In the genomic region with DNA sequence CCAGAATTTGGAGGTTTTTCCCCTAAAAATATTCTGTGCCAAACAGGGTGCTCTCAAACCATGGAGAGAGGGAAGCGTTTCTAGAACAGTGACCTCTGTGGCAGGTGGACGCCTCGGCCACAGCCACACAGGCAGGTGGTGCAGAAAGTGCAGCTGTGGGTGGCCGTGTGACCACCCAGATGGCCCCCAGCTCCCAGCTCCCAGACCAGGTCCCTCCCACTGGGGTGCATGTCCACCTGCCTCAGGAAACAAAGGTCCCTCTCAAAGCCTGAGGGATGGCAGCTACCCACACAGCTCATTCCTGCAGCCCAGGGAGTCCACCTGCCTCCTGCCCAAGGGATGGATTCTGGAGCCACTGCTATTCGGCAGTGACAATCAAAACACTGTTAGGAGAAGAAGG, we compare ENCODE assay signal across 26 cellular contexts.
DNase-seq lines count a peak whose midpoint lies in the region; ATAC-seq and TF ChIP-seq lines count a peak whose summit lies in the region.
"Had no signal": no experiment of that assay in that cellular context is flagged by ENCODE, and none has a peak within 500 bp of the region (broad histone marks: within the 10 kb centered on the region; RNA-seq: fewer than 3 reads in every experiment).

No MANE protein-coding gene starts in this region.

- TF ChIP-seq RAD21 in IMR-90 (IDR thresholded peaks at IDR 0.05; ENCODE audit: low read length): no peak

- H2BK120ac ChIP-seq in IMR-90 (ENCODE audit: low read depth, low read length): peak overlapping the region; percentile 95

- H3K79me1 ChIP-seq in IMR-90 (ENCODE audit: low read depth in 1 of 2, low read length in 2 of 2): no peaks in the 10 kb centered on the region; a peak in 1 of 4 replicates

- peak overlapping the region; percentile 48; the same call in 1 of the 2 replicates for H3K23ac ChIP-seq in IMR-90 (ENCODE audit: low read depth, low read length)

- BruUV-seq in IMR-90 (replicated peaks; lab: Mats Ljungman, UMichigan): no TSS peak

- H4K20me1 ChIP-seq in IMR-90 (ENCODE audit: insufficient read depth, low read length): no peaks in the 10 kb centered on the region

- POLR2A ChIA-PET in IMR-90 (lab: Charles Lee; ENCODE audit: unreplicated experiment): no interaction called here

- peak overlapping the region; percentile 86; the same call in 1 of the 2 replicates for H3K14ac ChIP-seq in IMR-90 (replicated peaks; ENCODE audit: low read depth, low read length)

- H3K4me1 ChIP-seq in IMR-90 (ENCODE audit: control insufficient read depth, insufficient read depth, low read length) (peaks cover 14% of the 10 kb centered on the region), ascending aorta (peaks cover 9 to 44% of the 10 kb centered on the region in 2 donors), thoracic aorta (ENCODE audit: control insufficient read depth in 1 of 2, low read depth in 2 of 2) (peaks cover 25 to 48% of the 10 kb centered on the region in 2 donors)

- H2BK20ac ChIP-seq in IMR-90 (ENCODE audit: low read depth, low read length): peak overlapping the region; percentile 94

- H3K9me1 ChIP-seq in IMR-90 (ENCODE audit: insufficient read depth, low read length): peaks cover 9% of the 10 kb centered on the region

- in situ Hi-C loops in IMR-90 (cut with MboI; ENCODE audit: low sequenced_read_pairs): loop anchor here (10.0 kb wide), 1 partner anchor 1144 kb away; a partner anchor contains a TSS

- H4K91ac ChIP-seq in IMR-90 (ENCODE audit: insufficient read depth, low read depth, low read length): peak overlapping the region; percentile 4

- peak overlapping the region in 1 of 2 experiments; percentile 56; a peak in 1 of 4 replicates for H4K8ac ChIP-seq in IMR-90 (ENCODE audit: low read depth in 2 of 2, low read length in 2 of 2)

- peaks cover 39% of the 10 kb centered on the region for H3K4me1 Mint-ChIP-seq in HFFc6 (ENCODE audit: low read depth)

- no peak overlapping the region for H3K56ac ChIP-seq in IMR-90 (ENCODE audit: extremely low read depth, insufficient read depth, low read length)

- H3K9me3 Mint-ChIP-seq in HFFc6: no peaks in the 10 kb centered on the region

- H3K4me3 Mint-ChIP-seq in HFFc6: no peak overlapping the region
- H3K4me3 Mint-ChIP-seq: CD4-positive, alpha-beta memory T cell had no signal

- H3K4me3 ChIP-seq in IMR-90 (ENCODE audit: insufficient read depth, low read depth, low read length) (no peak overlapping the region), ascending aorta (no peak overlapping the region), thoracic aorta (no peak overlapping the region)
- H3K4me3 ChIP-seq: A549, K562, SK-N-MC had no signal

- no peaks in the 10 kb centered on the region; the same call in 1 of the 2 replicates for H3K27me3 Mint-ChIP-seq in HFFc6 (ENCODE audit: insufficient read depth)

- H3K27ac Mint-ChIP-seq in HFFc6: no peak overlapping the region
- H3K27ac Mint-ChIP-seq: CD4-positive, alpha-beta memory T cell had no signal

- peak overlapping the region; percentile 83 for H3K4ac ChIP-seq in IMR-90 (ENCODE audit: low read depth, low read length)

- H3K9me3 ChIP-seq in IMR-90 (ENCODE audit: control insufficient read depth, insufficient read depth, low read length) (no peaks in the 10 kb centered on the region), ascending aorta (no peaks in the 10 kb centered on the region), thoracic aorta (no peaks in the 10 kb centered on the region)
- H3K9me3 ChIP-seq: A549 had no signal

- H3K27ac ChIP-seq in IMR-90 (ENCODE audit: insufficient read depth, low read length) (no peak overlapping the region), ascending aorta (peak overlapping the region; percentile 74 to 98), thoracic aorta (peak overlapping the region; percentile 79 to 96)
- H3K27ac ChIP-seq: A549, RWPE1, SK-N-MC had no signal

- H3K9ac ChIP-seq in IMR-90 (ENCODE audit: low read depth, low read length): no peak overlapping the region

- no peak for TF ChIP-seq CTCF in IMR-90 (conservative IDR thresholded peaks at IDR 0.05; ENCODE audit: low read depth, low read length)
- no peak for TF ChIP-seq CTCF in ascending aorta (IDR thresholded peaks at IDR 0.05)
- no peak for TF ChIP-seq CTCF in thoracic aorta (IDR thresholded peaks at IDR 0.05)
- TF ChIP-seq CTCF in HFFc6 (IDR thresholded peaks at IDR 0.05): no peak

- peak overlapping the region; percentile 92; the same call in 1 of the 2 replicates for H2AK5ac ChIP-seq in IMR-90 (ENCODE audit: low read depth, low read length)

- ATAC-seq in IMR-90 (ENCODE audit: low read depth) (no peak), thoracic aorta (ENCODE audit: insufficient number of reproducible peaks, low FRiP score, low read depth) (no peak), GM21723 (IDR thresholded peaks at IDR 0.05; ENCODE audit: unreplicated experiment) (no peak), GM18873 (IDR thresholded peaks at IDR 0.05; ENCODE audit: low FRiP score, unreplicated experiment) (no peak)
- ATAC-seq: A549, HepG2, K562, Panc1 had no signal

- H3K36me3 ChIP-seq in IMR-90 (ENCODE audit: control insufficient read depth, insufficient read depth, low read length) (no peaks in the 10 kb centered on the region), ascending aorta (no peaks in the 10 kb centered on the region), thoracic aorta (no peaks in the 10 kb centered on the region)

- no peak overlapping the region for H2BK5ac ChIP-seq in IMR-90 (ENCODE audit: low read depth, low read length, poor library complexity, severe bottlenecking)

- intact Hi-C loops in IMR-90 (cut with micrococcal nuclease) (no loop called here), ascending aorta (cut with DNase I) (loop anchor here (5.0 kb wide), 3 partner anchors 47 to 1142 kb away; a partner anchor contains a TSS)

- TF ChIP-seq POLR2A in IMR-90 (IDR thresholded peaks at IDR 0.05; ENCODE audit: low read depth, low read length): no peak

- no peaks in the 10 kb centered on the region for H3K36me3 Mint-ChIP-seq in HFFc6 (ENCODE audit: low read depth)
- H3K36me3 Mint-ChIP-seq: CD4-positive, alpha-beta memory T cell had no signal

- DNase-seq in IMR-90 (no peak), ascending aorta (ENCODE audit: low spot score in 2 of 2) (no peak), myocyte (ENCODE audit: low read depth) (peak; percentile 45), thoracic aorta (ENCODE audit: low spot score) (no peak), HFFc6 (no peak)
- DNase-seq: AML-193; C1 segment of cervical spinal cord; CD4-positive, alpha-beta memory T cell; COR-L47; H7; Kasumi-1; NCI-H1092 treated with DMSO at 0.1 percent for 48 hours; NCI-H1694; NCI-H2081 treated with DMSO at 0.1 percent for 48 hours; NCI-H2171; NCI-H226; NCI-H510A; SIG-M5 had no signal

- no peak overlapping the region for H4K5ac ChIP-seq in IMR-90 (ENCODE audit: low read depth, low read length)

- H3K18ac ChIP-seq in IMR-90 (ENCODE audit: low read depth, low read length): no peak overlapping the region

- H3K4me2 ChIP-seq in IMR-90 (ENCODE audit: low read depth, low read length): no peak overlapping the region
- H3K4me2 ChIP-seq: A549 had no signal

- dilution Hi-C loops in IMR-90 (cut with HindIII; ENCODE audit: low sequenced_read_pairs, unreplicated experiment): no loop called here

- WGBS in IMR-90 (ENCODE audit: extremely low coverage in 2 of 2, insufficient read length in 1 of 2), 2 experiments: no CpG with 5 or more reads among the region's 5 CpGs

- H2BK15ac ChIP-seq in IMR-90 (ENCODE audit: low read depth, low read length): peak overlapping the region; percentile 92; the same call in 2 of the 3 replicates

- H2AFZ ChIP-seq in IMR-90 (replicated peaks; ENCODE audit: low read length, poor library complexity): peak overlapping the region; percentile 54

- CTCF ChIA-PET in IMR-90 (lab: Yijun Ruan, JAX): interaction anchor here (0.7 to 2.8 kb wide), 4 partner anchors 49 to 268 kb away, joined by 3 to 15 read pairs (median 5); no protein-coding TSS in a partner anchor

- H2AK9ac ChIP-seq in IMR-90 (replicated peaks; ENCODE audit: low read depth, low read length, poor library complexity): no peak overlapping the region

- H3K27me3 ChIP-seq in IMR-90 (ENCODE audit: control insufficient read depth, insufficient read depth, low read length) (no peaks in the 10 kb centered on the region), ascending aorta (no peaks in the 10 kb centered on the region), thoracic aorta (replicated peaks; ENCODE audit: insufficient read depth) (no peaks in the 10 kb centered on the region)

TF ChIP-seq in IMR-90, 13 proteins besides CTCF, POLR2A, EP300 and RAD21 (continues in another document):
- TF ChIP-seq, protein P1, sequence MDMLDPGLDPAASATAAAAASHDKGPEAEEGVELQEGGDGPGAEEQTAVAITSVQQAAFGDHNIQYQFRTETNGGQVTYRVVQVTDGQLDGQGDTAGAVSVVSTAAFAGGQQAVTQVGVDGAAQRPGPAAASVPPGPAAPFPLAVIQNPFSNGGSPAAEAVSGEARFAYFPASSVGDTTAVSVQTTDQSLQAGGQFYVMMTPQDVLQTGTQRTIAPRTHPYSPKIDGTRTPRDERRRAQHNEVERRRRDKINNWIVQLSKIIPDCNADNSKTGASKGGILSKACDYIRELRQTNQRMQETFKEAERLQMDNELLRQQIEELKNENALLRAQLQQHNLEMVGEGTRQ (IDR thresholded peaks at IDR 0.05; ENCODE audit: low read depth, low read length): no peak
- TF ChIP-seq RFX5 (IDR thresholded peaks at IDR 0.05; ENCODE audit: low read depth, low read length) (no peak), CHD1 (IDR thresholded peaks at IDR 0.05; ENCODE audit: low read depth, low read length) (no peak), MXI1 (IDR thresholded peaks at IDR 0.05; ENCODE audit: borderline replicate concordance, low read depth, low read length) (no peak), MAZ (IDR thresholded peaks at IDR 0.05; ENCODE audit: borderline replicate concordance, low read depth, low read length) (no peak), SMC3 (IDR thresholded peaks at IDR 0.05; ENCODE audit: low read depth, low read length) (no peak), RCOR1 (IDR thresholded peaks at IDR 0.05; ENCODE audit: insufficient replicate concordance, low read length) (no peak), CEBPB (IDR thresholded peaks at IDR 0.05; ENCODE audit: low read depth, low read length) (no peak), FOS (IDR thresholded peaks at IDR 0.05; ENCODE audit: low read depth, low read length) (no peak), MAFK (IDR thresholded peaks at IDR 0.05; ENCODE audit: low read depth, low read length) (no peak), BHLHE40 (IDR thresholded peaks at IDR 0.05; ENCODE audit: low read depth, low read length) (no peak)
- TF ChIP-seq, protein P2, sequence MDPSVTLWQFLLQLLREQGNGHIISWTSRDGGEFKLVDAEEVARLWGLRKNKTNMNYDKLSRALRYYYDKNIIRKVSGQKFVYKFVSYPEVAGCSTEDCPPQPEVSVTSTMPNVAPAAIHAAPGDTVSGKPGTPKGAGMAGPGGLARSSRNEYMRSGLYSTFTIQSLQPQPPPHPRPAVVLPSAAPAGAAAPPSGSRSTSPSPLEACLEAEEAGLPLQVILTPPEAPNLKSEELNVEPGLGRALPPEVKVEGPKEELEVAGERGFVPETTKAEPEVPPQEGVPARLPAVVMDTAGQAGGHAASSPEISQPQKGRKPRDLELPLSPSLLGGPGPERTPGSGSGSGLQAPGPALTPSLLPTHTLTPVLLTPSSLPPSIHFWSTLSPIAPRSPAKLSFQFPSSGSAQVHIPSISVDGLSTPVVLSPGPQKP (IDR thresholded peaks at IDR 0.05; ENCODE audit: borderline replicate concordance, low read depth, low read length): no peak
